ENCODE assay signal across 8 cellular contexts in genomic region chr6:30571085-30572077, GRCh38. TPM values are rescaled to one million over a fixed set of nuclear protein-coding genes. Genes with fewer than 3 reads are reported as not detected.
DNase-seq lines count a peak whose midpoint lies in the region; ATAC-seq and TF ChIP-seq lines count a peak whose summit lies in the region.

Gene ABCF1 (plus strand): TSS chr6:30571442. CDS start chr6:30571488, 46 bp downstream.

- POLR2A ChIA-PET in activated CD4-positive, alpha-beta T cell treated with anti-CD3 and anti-CD28 coated beads, Interleukin-2, amount 10 ng/mL, durations not matched to agents 7 days and 5 days (lab: Charles Lee) = interaction anchor here (0.6 to 2.4 kb wide), 5 partner anchors 14 to 850 kb away, joined by 4 to 8 read pairs (median 4); partner anchors contain the start of genes GNL1 and PRR3

- H3K9ac ChIP-seq in BLaER1 = peak within 1 kb of the TSS; percentile 91

- CTCF ChIA-PET in activated CD4-positive, alpha-beta T cell treated with anti-CD3 and anti-CD28 coated beads, Interleukin-2, amount 10 ng/mL, durations not matched to agents 7 days and 5 days (lab: Charles Lee) = interaction anchor here (0.6 to 1.7 kb wide), 11 partner anchors 9 to 273 kb away, joined by 3 to 10 read pairs (median 4); partner anchors contain the start of gene ATAT1

- H4K20me1 ChIP-seq in BLaER1 = peaks cover 50% of the 10 kb centered on the region

- peak within 1 kb of the TSS; percentile 94 for H3K4me3 Mint-ChIP-seq in activated CD4-positive, alpha-beta T cell treated with anti-CD3 and anti-CD28 coated beads, Interleukin-2, amount 10 ng/mL, durations not matched to agents 7 days and 5 days

- intact Hi-C loops in left colon (cut with DNase I, micrococcal nuclease) = no loop called here

- peak within 1 kb of the TSS; percentile 75 for H3K4me3 ChIP-seq in BLaER1
- peak within 1 kb of the TSS; percentile 82 for H3K4me3 ChIP-seq in coronary artery

- DNase-seq in NCI-H69 (lab: John Stamatoyannopoulos, UW) (peak; percentile 99), coronary artery (ENCODE audit: low spot score) (peak; percentile 99), left colon (peak; percentile 97 to 100)
- peak; percentile 99 for DNase-seq in activated CD4-positive, alpha-beta T cell treated with anti-CD3 and anti-CD28 coated beads, Interleukin-2, amount 10 ng/mL, durations not matched to agents 7 days and 5 days
- DNase-seq in stimulated activated CD4-positive, alpha-beta T cell treated with anti-CD3 and anti-CD28 coated beads, Interleukin-1b, Interleukin-23, amount 100 ng/mL, for 48 hours = peak; percentile 99

- ATAC-seq in GM19328 (IDR thresholded peaks at IDR 0.05; ENCODE audit: unreplicated experiment) (peak; percentile 96), HG03520 (IDR thresholded peaks at IDR 0.05; ENCODE audit: unreplicated experiment) (peak; percentile 90), left colon (peak; percentile 98)

- no peaks in the 10 kb centered on the region for H3K27me3 ChIP-seq in BLaER1

- peak within 1 kb of the TSS; percentile 97 for H3K27ac Mint-ChIP-seq in activated CD4-positive, alpha-beta T cell treated with anti-CD3 and anti-CD28 coated beads, Interleukin-2, amount 10 ng/mL, durations not matched to agents 7 days and 5 days

- H3K9me3 ChIP-seq in BLaER1 = no peaks in the 10 kb centered on the region

- peaks cover 34% of the 10 kb centered on the region for H3K36me3 ChIP-seq in BLaER1

- H3K27me3 Mint-ChIP-seq in activated CD4-positive, alpha-beta T cell treated with anti-CD3 and anti-CD28 coated beads, Interleukin-2, amount 10 ng/mL, durations not matched to agents 7 days and 5 days = no peaks in the 10 kb centered on the region

- no peaks in the 10 kb centered on the region for H3K9me3 Mint-ChIP-seq in activated CD4-positive, alpha-beta T cell treated with anti-CD3 and anti-CD28 coated beads, Interleukin-2, amount 10 ng/mL, durations not matched to agents 7 days and 5 days

- H3K4me1 ChIP-seq in BLaER1 = peaks cover 40% of the 10 kb centered on the region

- peak within 1 kb of the TSS; percentile 91 for H3K27ac ChIP-seq in BLaER1
- H3K27ac ChIP-seq in coronary artery = peak within 1 kb of the TSS; percentile 87 to 90

- peaks cover 15% of the 10 kb centered on the region for H3K36me3 Mint-ChIP-seq in activated CD4-positive, alpha-beta T cell treated with anti-CD3 and anti-CD28 coated beads, Interleukin-2, amount 10 ng/mL, durations not matched to agents 7 days and 5 days (ENCODE audit: low read depth)

- H3K4me1 Mint-ChIP-seq in activated CD4-positive, alpha-beta T cell treated with anti-CD3 and anti-CD28 coated beads, Interleukin-2, amount 10 ng/mL, durations not matched to agents 7 days and 5 days = peaks cover 59% of the 10 kb centered on the region

- TF ChIP-seq CTCF in coronary artery (IDR thresholded peaks at IDR 0.05) = no peak

- H3K4me2 ChIP-seq in BLaER1 = peak within 1 kb of the TSS; percentile 92

RNA-seq across cellular contexts. Expression of gene ABCF1, which starts in this region (rescaled TPM):
- 10 to 100 TPM; 72.2 to 78.0 TPM for total RNA-seq in activated CD4-positive, alpha-beta T cell treated with anti-CD3 and anti-CD28 coated beads, Interleukin-2, amount 10 ng/mL, durations not matched to agents 7 days and 5 days
- total RNA-seq in left colon = 10 to 100 TPM; 41.7 to 52.0 TPM

Comparison
In these comparisons a context has a peak if more than half of its experiments do, and no peak if none do; other contexts are left out.
1. Peak in every context shown above with its lines: DNase-seq, ATAC-seq, H3K4me3 ChIP-seq and H3K27ac ChIP-seq.